Comparison of ENCODE assay signal across 1 cellular context in the genomic region with DNA sequence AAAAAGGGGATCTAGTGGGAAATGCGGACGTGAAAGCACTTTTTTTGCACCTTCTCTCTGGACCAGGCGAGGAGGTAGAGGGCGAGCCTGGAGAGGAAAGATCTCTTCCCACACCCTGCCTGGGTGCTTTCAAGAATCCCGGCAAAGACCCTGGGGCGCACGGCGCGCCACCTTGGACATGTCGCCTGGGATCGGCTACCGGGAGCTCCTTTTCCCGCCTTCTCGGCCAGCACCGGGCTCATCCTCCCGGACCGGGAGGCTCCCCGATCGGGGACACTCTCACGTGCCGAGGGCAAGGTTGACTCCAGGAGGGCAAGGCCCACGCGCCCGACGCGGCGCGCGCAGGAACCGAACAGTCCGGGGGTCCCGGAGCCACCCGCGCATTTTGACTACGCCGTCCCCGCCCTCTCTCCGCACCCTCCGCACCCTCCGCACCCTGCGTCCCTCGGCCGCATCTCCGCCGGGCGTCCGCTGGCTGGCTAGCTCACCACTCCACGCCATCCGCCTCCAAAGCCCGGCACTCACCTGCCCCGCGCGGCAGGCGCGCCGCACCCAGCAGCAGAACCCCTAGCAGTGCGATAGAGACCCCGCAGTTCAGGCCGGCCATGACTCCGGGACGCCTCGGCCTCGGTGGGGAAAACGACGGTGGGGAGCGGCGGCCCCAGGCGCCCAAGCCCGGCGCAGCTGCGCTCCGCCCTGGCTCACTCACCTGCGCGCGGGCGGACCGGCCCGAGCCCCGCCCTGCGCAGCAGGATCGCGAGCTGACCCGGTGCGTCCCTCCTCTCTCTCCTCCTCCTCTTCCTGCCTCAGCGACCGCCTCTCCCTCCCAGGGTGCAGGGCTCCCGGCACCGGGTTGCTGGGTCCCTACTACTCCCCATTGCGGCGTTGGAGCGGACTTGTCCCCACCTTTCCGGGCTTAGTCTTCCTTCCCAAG.
TF ChIP-seq lines count a peak whose summit lies in the region.

Gene CDCP1 (minus strand): TSS at position 698 of the 934 bp plus-strand sequence. CDS start 91 bp downstream, at position 607.

TF ChIP-seq in HEK293, 187 proteins besides CTCF, POLR2A, EP300 and RAD21 (continued from another document):
- TF ChIP-seq, protein P1, sequence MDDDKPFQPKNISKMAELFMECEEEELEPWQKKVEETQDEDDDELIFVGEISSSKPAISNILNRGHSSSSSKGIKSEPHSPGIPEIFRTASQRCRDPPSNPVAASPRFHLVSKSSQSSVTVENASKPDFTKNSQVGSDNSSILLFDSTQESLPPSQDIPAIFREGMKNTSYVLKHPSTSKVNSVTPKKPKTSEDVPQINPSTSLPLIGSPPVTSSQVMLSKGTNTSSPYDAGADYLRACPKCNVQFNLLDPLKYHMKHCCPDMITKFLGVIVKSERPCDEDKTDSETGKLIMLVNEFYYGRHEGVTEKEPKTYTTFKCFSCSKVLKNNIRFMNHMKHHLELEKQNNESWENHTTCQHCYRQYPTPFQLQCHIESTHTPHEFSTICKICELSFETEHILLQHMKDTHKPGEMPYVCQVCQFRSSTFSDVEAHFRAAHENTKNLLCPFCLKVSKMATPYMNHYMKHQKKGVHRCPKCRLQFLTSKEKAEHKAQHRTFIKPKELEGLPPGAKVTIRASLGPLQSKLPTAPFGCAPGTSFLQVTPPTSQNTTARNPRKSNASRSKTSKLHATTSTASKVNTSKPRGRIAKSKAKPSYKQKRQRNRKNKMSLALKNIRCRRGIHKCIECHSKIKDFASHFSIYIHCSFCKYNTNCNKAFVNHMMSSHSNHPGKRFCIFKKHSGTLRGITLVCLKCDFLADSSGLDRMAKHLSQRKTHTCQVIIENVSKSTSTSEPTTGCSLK (tag by site-specific recombination; IDR thresholded peaks at IDR 0.05), result no peak
- peak; percentile 34 for TF ChIP-seq GLIS1 (tag by site-specific recombination; IDR thresholded peaks at IDR 0.05)
